Comparison of ENCODE assay signal across 24 cellular contexts in genomic region chr11:117888140-117888561, GRCh38. TPM values are rescaled to one million over a fixed set of nuclear protein-coding genes. Genes with fewer than 3 reads are reported as not detected.
DNase-seq lines count a peak whose midpoint lies in the region; ATAC-seq and TF ChIP-seq lines count a peak whose summit lies in the region.
"Had no signal": no experiment of that assay in that cellular context is flagged by ENCODE, and none has a peak within 500 bp of the region (broad histone marks: within the 10 kb centered on the region; RNA-seq: fewer than 3 reads in every experiment).

No MANE protein-coding gene starts in this region.

- intact Hi-C loops in lower lobe of right lung (cut with DNase I): no loop called here
- intact Hi-C loops in sigmoid colon (cut with DNase I): loop anchor here (5.0 kb wide), 1 partner anchor 36 kb away; no protein-coding TSS in a partner anchor
- intact Hi-C loops in gastrocnemius medialis (cut with DNase I; ENCODE audit: low total_unique reads): loop anchor here (10.0 kb wide), 1 partner anchor 567 kb away; no protein-coding TSS in a partner anchor

- H3K4me3 ChIP-seq in lower lobe of right lung (no peak overlapping the region), sigmoid colon (no peak overlapping the region), gastroesophageal sphincter (no peak overlapping the region), gastrocnemius medialis (no peak overlapping the region)
- H3K4me3 ChIP-seq: BLaER1 treated with 17β-estradiol and CSF1 and Interleukin-3, amounts not matched to agents 10 nM and 100 nM; GM23248; stomach; tibial nerve had no signal

- H3K9me3 ChIP-seq in lower lobe of right lung: no peaks in the 10 kb centered on the region
- no peaks in the 10 kb centered on the region for H3K9me3 ChIP-seq in sigmoid colon
- no peaks in the 10 kb centered on the region for H3K9me3 ChIP-seq in gastroesophageal sphincter
- H3K9me3 ChIP-seq in gastrocnemius medialis: no peaks in the 10 kb centered on the region
- H3K9me3 ChIP-seq: neutrophil, stomach had no signal

- H3K27ac ChIP-seq in lower lobe of right lung: no peak overlapping the region
- H3K27ac ChIP-seq in sigmoid colon: peak overlapping the region in 3 of 4 donors; percentile 90 to 96 (median 94)
- H3K27ac ChIP-seq in gastroesophageal sphincter: no peak overlapping the region
- H3K27ac ChIP-seq in gastrocnemius medialis: no peak overlapping the region
- H3K27ac ChIP-seq: BLaER1 treated with 17β-estradiol and CSF1 and Interleukin-3, amounts not matched to agents 10 nM and 100 nM; GM23248; neutrophil; tibial nerve had no signal

- no peaks in the 10 kb centered on the region for H3K36me3 ChIP-seq in lower lobe of right lung
- H3K36me3 ChIP-seq in sigmoid colon: no peaks in the 10 kb centered on the region
- H3K36me3 ChIP-seq in gastroesophageal sphincter: no peaks in the 10 kb centered on the region
- no peaks in the 10 kb centered on the region for H3K36me3 ChIP-seq in gastrocnemius medialis
- H3K36me3 ChIP-seq: BLaER1 treated with 17β-estradiol and CSF1 and Interleukin-3, amounts not matched to agents 10 nM and 100 nM; neutrophil; stomach; tibial nerve had no signal

- ATAC-seq in lower lobe of right lung (peak; percentile 78 to 86), HG03196 (IDR thresholded peaks at IDR 0.05; ENCODE audit: unreplicated experiment) (no peak), gastroesophageal sphincter (no peak), gastrocnemius medialis (no peak)
- ATAC-seq: activated CD8-positive, alpha-beta T cell treated with anti-CD3 and anti-CD28 coated beads for 36 hours; activated naive CD8-positive, alpha-beta T cell treated with anti-CD3 and anti-CD28 coated beads, Interleukin-2, amount 50 U/mL, for 24 hours; PC-3; SK-N-SH treated with all-trans-retinoic acid at 6 μM for 48 hours; T-helper 17 cell had no signal

- H3K4me1 ChIP-seq in lower lobe of right lung (peaks cover 17% of the 10 kb centered on the region), sigmoid colon (peaks cover 0 to 59% (median 55%) of the 10 kb centered on the region in 4 donors), gastroesophageal sphincter (peaks cover 0 to 34% (median 7%) of the 10 kb centered on the region in 3 donors), gastrocnemius medialis (peaks cover 0 to 13% of the 10 kb centered on the region in 2 donors)
- H3K4me1 ChIP-seq: BLaER1 treated with 17β-estradiol and CSF1 and Interleukin-3, amounts not matched to agents 10 nM and 100 nM had no signal

- no peaks in the 10 kb centered on the region for H3K27me3 ChIP-seq in lower lobe of right lung (ENCODE audit: low read depth)
- H3K27me3 ChIP-seq in sigmoid colon: no peaks in the 10 kb centered on the region
- no peaks in the 10 kb centered on the region for H3K27me3 ChIP-seq in gastroesophageal sphincter
- H3K27me3 ChIP-seq in gastrocnemius medialis: no peaks in the 10 kb centered on the region
- H3K27me3 ChIP-seq: BLaER1 treated with 17β-estradiol and CSF1 and Interleukin-3, amounts not matched to agents 10 nM and 100 nM; tibial nerve had no signal

- TF ChIP-seq CTCF in lower lobe of right lung (IDR thresholded peaks at IDR 0.05) (no peak), sigmoid colon (IDR thresholded peaks at IDR 0.05) (no peak), gastroesophageal sphincter (IDR thresholded peaks at IDR 0.05) (no peak), gastrocnemius medialis (IDR thresholded peaks at IDR 0.05 in 4 of 5, conservative IDR thresholded peaks at IDR 0.05 in 1 of 5) (no peak)

- in situ Hi-C loops in gastrocnemius medialis (cut with MboI; ENCODE audit: low sequenced_read_pairs in 4 of 4): no loop called here

- WGBS in sigmoid colon, 2 donors: 82 to 90% methylated on average over 8 of the region's 8 CpGs
- 78% methylated on average over 5 to 6 of the region's 8 CpGs for WGBS in gastroesophageal sphincter (ENCODE audit: low coverage in 1 of 2), 2 donors

- TF ChIP-seq POLR2A in sigmoid colon (IDR thresholded peaks at IDR 0.05): no peak
- no peak for TF ChIP-seq POLR2A in gastroesophageal sphincter (IDR thresholded peaks at IDR 0.05)
- TF ChIP-seq POLR2A in gastrocnemius medialis (IDR thresholded peaks at IDR 0.05): no peak

- TF ChIP-seq EP300 in sigmoid colon (IDR thresholded peaks at IDR 0.05) (no peak), gastroesophageal sphincter (IDR thresholded peaks at IDR 0.05) (no peak)

- DNase-seq in ELF-1 (ENCODE audit: low read depth, low spot score) (peak; percentile 36), lower lobe of right lung (no peak), sigmoid colon (no peak), gastrocnemius medialis (no peak)
- peak; percentile 17 for DNase-seq in activated CD8-positive, alpha-beta memory T cell treated with anti-CD3 and anti-CD28 coated beads, Interleukin-2, amount 50 U/mL, for 48 hours
- DNase-seq: activated CD4-positive, alpha-beta T cell treated with anti-CD3 and anti-CD28 coated beads for 1 hour; activated CD8-positive, alpha-beta T cell treated with anti-CD3 and anti-CD28 coated beads for 36 hours; activated naive CD8-positive, alpha-beta T cell treated with anti-CD3 and anti-CD28 coated beads, Interleukin-2, amount 50 U/mL, for 24 hours; activated T-cell treated with anti-CD3 and anti-CD28 coated beads, Interleukin-2, amount 50 U/mL, for 1 hour; GM23248; NCI-H1048; NCI-H2171 treated with DMSO at 0.1 percent for 48 hours; NK-92 treated with Interleukin-12 subunit alpha and Interleukin-12 subunit beta, amount 100 ng/mL, for 24 hours; PC-3; stomach; T-helper 17 cell had no signal

RNA-seq across cellular contexts. Expression of gene FXYD6, which starts 11.7 kb away (rescaled TPM):
- total RNA-seq in lower lobe of right lung: 61.2 TPM
- total RNA-seq in sigmoid colon: 100 to 1,000 TPM; 243 to 305 (median 271) TPM
- polyA plus RNA-seq in sigmoid colon: 10 to 100 TPM; 12.3 to 46.4 (median 31.2) TPM
- total RNA-seq in gastroesophageal sphincter: 10 to 100 TPM; 28.6 to 76.7 (median 74.4) TPM
- total RNA-seq in gastrocnemius medialis: 10 to 100 TPM in 1 of 4 donors, 1 to 10 TPM in 3; 2.9 to 17.7 (median 5.4) TPM
- total RNA-seq: activated CD8-positive, alpha-beta T cell treated with anti-CD3 and anti-CD28 coated beads for 36 hours; GM23248; PC-3 had no signal
- polyA plus RNA-seq: GM23248, IgD-negative memory B cell had no signal

RNA-seq across cellular contexts. Expression of gene TMPRSS13, which starts 41.1 kb away (rescaled TPM):
- total RNA-seq in lower lobe of right lung (7.0 TPM), sigmoid colon (not detected), gastroesophageal sphincter (under 1 TPM in 3 of 4 donors, not detected in 1; 0.13 to 0.67 (median 0.31) TPM), gastrocnemius medialis (not detected)
- 1 to 10 TPM in 2 of 3 donors, not detected in 1; 1.4 to 1.6 TPM for polyA plus RNA-seq in sigmoid colon
- total RNA-seq: GM23248, lung microvascular endothelial cell had no signal
- polyA plus RNA-seq: GM23248 had no signal

Comparison
In these comparisons a context has a peak if more than half of its experiments do, and no peak if none do; other contexts are left out.
1. DNase-seq: peak in ELF-1 (single experiment) and activated CD8-positive, alpha-beta memory T cell treated with anti-CD3 and anti-CD28 coated beads, Interleukin-2, amount 50 U/mL, for 48 hours (single experiment); none in lower lobe of right lung (single experiment), sigmoid colon (single experiment) and gastrocnemius medialis (0 of 2).
2. ATAC-seq: peak in lower lobe of right lung (2 of 2); none in HG03196 (single experiment), gastroesophageal sphincter (single experiment) and gastrocnemius medialis (0 of 2).
3. H3K27ac ChIP-seq: peak in sigmoid colon (3 of 4); none in lower lobe of right lung (single experiment), gastroesophageal sphincter (0 of 4) and gastrocnemius medialis (0 of 4).